18 cellular contexts compared by ENCODE assay signal in the genomic region with DNA sequence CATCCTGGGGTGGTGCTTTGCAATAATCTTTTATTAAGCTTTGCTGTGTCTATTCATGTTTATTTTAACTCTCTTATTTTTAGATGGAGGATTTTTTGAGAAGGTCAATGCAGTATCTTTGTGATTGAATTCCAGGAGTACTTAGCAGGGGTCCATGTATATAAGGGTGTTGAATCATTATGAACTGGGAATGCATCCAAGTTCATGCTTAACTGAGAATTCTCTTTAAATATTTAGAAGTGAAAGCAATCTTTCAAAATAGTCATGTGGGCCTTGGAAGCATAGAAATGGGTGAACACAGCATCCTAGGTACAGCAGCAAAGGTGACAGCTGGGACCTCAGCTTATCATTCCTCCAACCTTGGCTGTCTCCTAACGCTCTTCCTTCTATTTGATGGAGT. TPM values are rescaled to one million over a fixed set of nuclear protein-coding genes. Genes with fewer than 3 reads are reported as not detected.
DNase-seq lines count a peak whose midpoint lies in the region; ATAC-seq lines count a peak whose summit lies in the region.
"Had no signal": no experiment of that assay in that cellular context is flagged by ENCODE, and none has a peak within 500 bp of the region (broad histone marks: within the 10 kb centered on the region; RNA-seq: fewer than 3 reads in every experiment).

No MANE protein-coding gene starts in this region.

- no peak overlapping the region for H2BK12ac ChIP-seq in neuronal stem cell (ENCODE audit: low read length)

- no CpG with 5 or more reads among the region's 1 CpG for WGBS in neuronal stem cell (ENCODE audit: extremely low coverage in 2 of 2, insufficient read length in 2 of 2, insufficient replicate concordance in 1 of 2), 2 donors

- H2BK15ac ChIP-seq in neuronal stem cell (ENCODE audit: low read length), result no peak overlapping the region

- no peaks in the 10 kb centered on the region for H3K36me3 ChIP-seq in neuronal stem cell (replicated peaks in 1 of 2; ENCODE audit: control insufficient read depth in 2 of 2, insufficient read depth in 2 of 2, low read length in 2 of 2)

- H3K79me1 ChIP-seq in neuronal stem cell (ENCODE audit: low read depth, low read length), result no peaks in the 10 kb centered on the region

- H2BK120ac ChIP-seq in neuronal stem cell (ENCODE audit: low read depth, low read length), result no peak overlapping the region

- H3K14ac ChIP-seq in neuronal stem cell (ENCODE audit: low read length), result no peak overlapping the region

- no peak overlapping the region for H3K9ac ChIP-seq in neuronal stem cell (ENCODE audit: low read depth, low read length, poor library complexity)

- H3K23ac ChIP-seq in neuronal stem cell (ENCODE audit: low read depth, low read length, poor library complexity), result no peak overlapping the region

- no peak overlapping the region for H3K4me3 ChIP-seq in neuronal stem cell (ENCODE audit: low read length in 2 of 2)
- H3K4me3 ChIP-seq: A549 had no signal

- no peaks in the 10 kb centered on the region for H3K4me1 ChIP-seq in neuronal stem cell (ENCODE audit: control insufficient read depth in 2 of 2, insufficient read depth in 1 of 2, low read depth in 1 of 2, low read length in 2 of 2)

- H3K27ac ChIP-seq in neuronal stem cell (replicated peaks; ENCODE audit: low read length), result no peak overlapping the region
- H3K27ac ChIP-seq: A549 had no signal

- H4K91ac ChIP-seq in neuronal stem cell (ENCODE audit: low read depth, low read length, poor library complexity), result no peak overlapping the region

- no peak overlapping the region for H2BK5ac ChIP-seq in neuronal stem cell (ENCODE audit: low read length)

- H3K27me3 ChIP-seq in neuronal stem cell (ENCODE audit: control insufficient read depth in 3 of 3, insufficient read depth in 3 of 3, low read depth in 1 of 3, low read length in 3 of 3), result no peaks in the 10 kb centered on the region

- no peak overlapping the region for H2AK5ac ChIP-seq in neuronal stem cell (ENCODE audit: low read depth, low read length)

- H4K8ac ChIP-seq in neuronal stem cell (ENCODE audit: low read depth, low read length), result no peak overlapping the region

- H3K4ac ChIP-seq in neuronal stem cell (ENCODE audit: low read length), result no peak overlapping the region

- ATAC-seq in GM18868 (IDR thresholded peaks at IDR 0.05; ENCODE audit: unreplicated experiment), result no peak
- ATAC-seq: A549 had no signal

- no peak overlapping the region for H3K18ac ChIP-seq in neuronal stem cell (ENCODE audit: low read length)

- no peak overlapping the region for H3K4me2 ChIP-seq in neuronal stem cell (ENCODE audit: insufficient read depth, low read length, poor library complexity, severe bottlenecking)
- H3K4me2 ChIP-seq: A549 had no signal

- H2AFZ ChIP-seq in neuronal stem cell (ENCODE audit: low read length), result no peak overlapping the region

- peak; percentile 9 for DNase-seq in NCI-H82 (lab: John Stamatoyannopoulos, UW)
- DNase-seq in NCI-H82 treated with DMSO at 0.1 percent for 48 hours (lab: John Stamatoyannopoulos, UW; ENCODE audit: unreplicated experiment), result no peak
- peak; percentile 8 for DNase-seq in EL
- DNase-seq in astrocyte of the hippocampus (ENCODE audit: low read depth, low spot score), result peak; percentile 36
- DNase-seq in renal cortical epithelial cell (ENCODE audit: low read depth), result peak; percentile 39
- DNase-seq in neuronal stem cell (ENCODE audit: low spot score), result no peak
- DNase-seq in inferior parietal cortex (ENCODE audit: extremely low spot score), result no peak
- DNase-seq: IMR-90, Karpas-422, NCI-H1105, NCI-H187, NCI-H524 treated with DMSO at 0.1 percent for 48 hours, OCI-M1, RPMI8226, SIG-M5 had no signal

- no peaks in the 10 kb centered on the region for H3K9me3 ChIP-seq in neuronal stem cell (replicated peaks in 1 of 2; ENCODE audit: control insufficient read depth in 2 of 2, insufficient read depth in 1 of 2, low read depth in 1 of 2, low read length in 2 of 2)
- H3K9me3 ChIP-seq: A549 had no signal

RNA-seq across cellular contexts. Expression of a gene that starts 27.3 kb away (rescaled TPM):
- total RNA-seq in renal cortical epithelial cell, result not detected in 2 replicates
- polyA plus RNA-seq in neuronal stem cell (2013, experiment 1 of 2), result 0.70 TPM
- 0.94 TPM for polyA plus RNA-seq in neuronal stem cell (2013, experiment 2 of 2)
- total RNA-seq: H4, IMR-90 had no signal
- polyA plus RNA-seq: IMR-90 had no signal

Comparison
In these comparisons a context has a peak if more than half of its experiments do, and no peak if none do; other contexts are left out.
1. DNase-seq: peak in NCI-H82 (single experiment), EL (single experiment), astrocyte of the hippocampus (single experiment) and renal cortical epithelial cell (single experiment); none in NCI-H82 treated with DMSO at 0.1 percent for 48 hours (single experiment), neuronal stem cell (single experiment) and inferior parietal cortex (single experiment).